ENCODE assay signal across 9 cellular contexts in the genomic region with DNA sequence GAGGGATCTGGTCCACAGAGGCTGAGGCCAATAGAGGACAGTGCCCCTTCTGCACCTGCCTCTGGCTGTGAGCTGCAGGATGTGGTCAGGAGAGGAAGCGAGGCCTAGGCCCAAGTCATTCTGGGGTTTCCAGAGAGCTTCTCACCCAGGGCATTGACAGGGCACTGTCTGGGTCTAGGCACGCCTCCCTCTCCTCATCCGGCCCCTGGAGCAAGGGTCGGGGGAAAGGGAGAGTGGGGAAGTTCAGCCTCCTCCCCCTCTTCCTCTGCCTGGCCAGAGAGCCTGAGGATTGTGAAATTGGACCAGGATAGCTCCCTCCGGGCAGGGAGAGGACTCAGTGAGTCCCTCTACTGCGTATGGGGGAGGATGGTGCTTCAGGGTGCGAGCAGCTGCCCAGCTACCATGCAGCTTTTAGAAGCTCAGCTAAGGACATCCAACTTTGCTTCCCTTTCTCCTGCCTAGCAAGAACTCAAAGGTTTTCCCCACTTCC. TPM values are rescaled to one million over a fixed set of nuclear protein-coding genes. Genes with fewer than 3 reads are reported as not detected.
DNase-seq lines count a peak whose midpoint lies in the region; ATAC-seq, FAIRE-seq and TF ChIP-seq lines count a peak whose summit lies in the region.
"Had no signal": no experiment of that assay in that cellular context is flagged by ENCODE, and none has a peak within 500 bp of the region (broad histone marks: within the 10 kb centered on the region; RNA-seq: fewer than 3 reads in every experiment).

No MANE protein-coding gene starts in this region.

- POLR2A ChIA-PET in HepG2 (lab: Yijun Ruan, JAX), result interaction anchor here (0.8 to 2.9 kb wide), 10 partner anchors 8 to 219 kb away, joined by 3 to 40 read pairs (median 8); a partner anchor contains a TSS

- DNase-seq in GF-D8 (lab: John Stamatoyannopoulos, UW) (peak; percentile 93), HuH-7.5 (ENCODE audit: low spot score) (peak; percentile 50), HepG2 (ENCODE audit: low spot score) (peak; percentile 67), C1 segment of cervical spinal cord (lab: John Stamatoyannopoulos, UW) (no peak), OCI-M1 (lab: John Stamatoyannopoulos, UW) (no peak), NCI-H1436 treated with DMSO at 0.1 percent for 48 hours (lab: John Stamatoyannopoulos, UW) (no peak)
- DNase-seq in activated CD4-positive, alpha-beta T cell treated with anti-CD3 and anti-CD28 coated beads, Interleukin-2, amount 50 U/mL, for 1 hour, result peak; percentile 52
- DNase-seq: IMR-90 had no signal

- no peaks in the 10 kb centered on the region for H3K27me3 ChIP-seq in HepG2 (ENCODE audit: control insufficient read depth in 1 of 2, insufficient read depth in 2 of 2, low read length in 2 of 2)

- peak overlapping the region; percentile 39; the same call in 1 of the 2 replicates for H3K9ac ChIP-seq in HepG2 (ENCODE audit: insufficient read depth, low read depth, low read length)

- in situ Hi-C loops in HepG2 (cut with HindIII; ENCODE audit: extremely low pct_ligation_motif_present, low pct_unique_long_range_greater_than_20kb), result no loop called here

- WGBS in HepG2 (ENCODE audit: low lambda C conversion rate), result 0% methylated on average over 4 of the region's 7 CpGs

- TF ChIP-seq CTCF in HepG2 (CRISPR knock-in tag; IDR thresholded peaks at IDR 0.05), result 0 out of 2 replicates have a peak, but pooled peaks have one; percentile 20

- peak; percentile 87 for FAIRE-seq in HepG2 (lab: Jason Lieb, UNC)

- BruUV-seq in HepG2 (replicated peaks; lab: Mats Ljungman, UMichigan), result no TSS peak

- no peak for TF ChIP-seq RAD21 in HepG2 (CRISPR knock-in tag; IDR thresholded peaks at IDR 0.05)

- H4K20me1 ChIP-seq in HepG2 (ENCODE audit: insufficient read depth, low read length), result no peaks in the 10 kb centered on the region

- H2AFZ ChIP-seq in HepG2 (ENCODE audit: low read length), result no peak overlapping the region

- peaks cover 3% of the 10 kb centered on the region for H3K79me2 ChIP-seq in HepG2 (ENCODE audit: insufficient read depth, low read length)

- peak overlapping the region; percentile 45 to 63 (median 46) for H3K4me3 ChIP-seq in HepG2 (replicated peaks in 1 of 3; ENCODE audit: insufficient read depth in 1 of 3, low read depth in 2 of 3, low read length in 3 of 3)

- H3K36me3 ChIP-seq in HepG2 (replicated peaks in 1 of 2; ENCODE audit: control insufficient read depth in 1 of 2, insufficient read depth in 2 of 2, low read length in 2 of 2), result no peaks in the 10 kb centered on the region

- H3K4me1 ChIP-seq in HepG2 (ENCODE audit: insufficient read depth, low read length), result peaks cover 64% of the 10 kb centered on the region

- ATAC-seq in GM21423 (IDR thresholded peaks at IDR 0.05; ENCODE audit: unreplicated experiment) (peak; percentile 88), HepG2 (peak; percentile 71)

- TF ChIP-seq POLR2A in HepG2 (IDR thresholded peaks at IDR 0.05; ENCODE audit: insufficient read depth in 1 of 2, low read depth in 2 of 2, low read length in 2 of 2), result peak in 1 of 2 experiments; percentile 26; a peak in 1 of 4 replicates

- TF ChIP-seq EP300 in HepG2 (IDR thresholded peaks at IDR 0.05; ENCODE audit: low read depth in 2 of 2, low read length in 2 of 2) (peak in 1 of 2 experiments; percentile 44; a peak in 1 of 4 replicates), HepG2 (CRISPR knock-in tag; IDR thresholded peaks at IDR 0.05; ENCODE audit: borderline replicate concordance) (no peak)

- intact Hi-C loops in HepG2 (cut with micrococcal nuclease; ENCODE audit: unreplicated experiment), result no loop called here

- peak overlapping the region; percentile 94 for H3K4me2 ChIP-seq in HepG2 (ENCODE audit: low read depth, low read length)

- H3K9me3 ChIP-seq in HepG2 (ENCODE audit: low read length), result no peaks in the 10 kb centered on the region

- no peak overlapping the region for H3K27ac ChIP-seq in HepG2 (ENCODE audit: extremely low read length, insufficient read depth, low read length)

- CTCF ChIA-PET in HepG2 (lab: Yijun Ruan, JAX; ENCODE audit: low intra/inter-chr PET ratio, low total read pairs), result no interaction called here

TF ChIP-seq in HepG2, 621 proteins besides CTCF, POLR2A, EP300 and RAD21 (continues in another document):
- TF ChIP-seq ZNF263 (CRISPR knock-in tag; IDR thresholded peaks at IDR 0.05) (peak; percentile 92), HDAC1 (CRISPR knock-in tag; IDR thresholded peaks at IDR 0.05) (no peak), PHF5A (CRISPR knock-in tag; IDR thresholded peaks at IDR 0.05; ENCODE audit: low read depth, unreplicated experiment) (no peak), PPARG (CRISPR knock-in tag; conservative IDR thresholded peaks at IDR 0.05) (peak; percentile 23; the same call in 1 of the 2 replicates), TEAD3 (CRISPR knock-in tag; optimal IDR thresholded peaks at IDR 0.05; ENCODE audit: borderline replicate concordance) (peak; percentile 8), ZNF605 (CRISPR knock-in tag; IDR thresholded peaks at IDR 0.05) (0 out of 2 replicates have a peak, but pooled peaks have one; percentile 23), HDAC2 (CRISPR knock-in tag; IDR thresholded peaks at IDR 0.05) (0 out of 2 replicates have a peak, but pooled peaks have one; percentile 41)
- TF ChIP-seq, protein P1, sequence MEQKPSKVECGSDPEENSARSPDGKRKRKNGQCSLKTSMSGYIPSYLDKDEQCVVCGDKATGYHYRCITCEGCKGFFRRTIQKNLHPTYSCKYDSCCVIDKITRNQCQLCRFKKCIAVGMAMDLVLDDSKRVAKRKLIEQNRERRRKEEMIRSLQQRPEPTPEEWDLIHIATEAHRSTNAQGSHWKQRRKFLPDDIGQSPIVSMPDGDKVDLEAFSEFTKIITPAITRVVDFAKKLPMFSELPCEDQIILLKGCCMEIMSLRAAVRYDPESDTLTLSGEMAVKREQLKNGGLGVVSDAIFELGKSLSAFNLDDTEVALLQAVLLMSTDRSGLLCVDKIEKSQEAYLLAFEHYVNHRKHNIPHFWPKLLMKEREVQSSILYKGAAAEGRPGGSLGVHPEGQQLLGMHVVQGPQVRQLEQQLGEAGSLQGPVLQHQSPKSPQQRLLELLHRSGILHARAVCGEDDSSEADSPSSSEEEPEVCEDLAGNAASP (CRISPR knock-in tag; IDR thresholded peaks at IDR 0.05; ENCODE audit: borderline replicate concordance), result no peak

RNA-seq across cellular contexts. Expression of a gene that starts 6.3 kb away (rescaled TPM):
- 11.7 and 13.5 TPM in 2 replicates for total RNA-seq in HepG2 (2016; rRNA removed; fragmentation: Illumina TruSeq; extraction: Trizol)
- total RNA-seq in HepG2 (2016; cell fraction: cytosol; rRNA removed; fragmentation: Illumina TruSeq; extraction: Trizol; ENCODE audit: low read depth), result 3.1 and 3.9 TPM in 2 replicates
- total RNA-seq in HepG2 (2016; cell fraction: insoluble cytoplasmic fraction; rRNA removed; fragmentation: Illumina TruSeq; extraction: Trizol), result 10.6 and 11.8 TPM in 2 replicates
- total RNA-seq in HepG2 (2016; cell fraction: membrane; rRNA removed; fragmentation: Illumina TruSeq; extraction: Trizol), result 8.9 and 10.3 TPM in 2 replicates
- total RNA-seq in HepG2 (2016; cell fraction: nucleus; rRNA removed; fragmentation: Illumina TruSeq; extraction: Trizol), result 11.6 and 14.2 TPM in 2 replicates
- polyA plus RNA-seq in HepG2 (2011; rRNA removed), result 6.0 and 6.4 TPM in 2 replicates
- 3.9 and 5.0 TPM in 2 replicates for polyA plus RNA-seq in HepG2 (2011; cell fraction: cytosol; rRNA removed)
- polyA plus RNA-seq in HepG2 (2011; cell fraction: nucleus; rRNA removed), result 18.1 and 23.0 TPM in 2 replicates
- polyA plus RNA-seq in HepG2 (2012), result 3.4 and 3.6 TPM in 2 replicates
- 1.4 and 1.5 TPM in 2 replicates for polyA plus RNA-seq in HepG2 (2016; cell fraction: cytosol; fragmentation: Illumina TruSeq; extraction: Trizol; ENCODE audit: low read depth)
- polyA plus RNA-seq in HepG2 (2016; cell fraction: insoluble cytoplasmic fraction; fragmentation: Illumina TruSeq; extraction: Trizol; ENCODE audit: low read depth), result 10.3 and 14.8 TPM in 2 replicates
- polyA plus RNA-seq in HepG2 (2016; cell fraction: membrane; fragmentation: Illumina TruSeq; extraction: Trizol; ENCODE audit: low read depth), result 4.6 and 5.4 TPM in 2 replicates
- 28.3 and 29.7 TPM in 2 replicates for polyA plus RNA-seq in HepG2 (2016; cell fraction: nucleus; fragmentation: Illumina TruSeq; extraction: Trizol; ENCODE audit: insufficient read depth, low read depth)
- 0.42 and 11.2 TPM in 2 replicates for polyA minus RNA-seq in HepG2 (2011; rRNA and poly(A)+ RNA removed; ENCODE audit: low replicate concordance)
- polyA minus RNA-seq in HepG2 (2011; cell fraction: cytosol; rRNA and poly(A)+ RNA removed), result 4.3 and 7.2 TPM in 2 replicates
- polyA minus RNA-seq in HepG2 (2011; cell fraction: nucleus; rRNA and poly(A)+ RNA removed), result 6.0 and 7.9 TPM in 2 replicates

RNA-seq across cellular contexts. Expression of a gene that starts 15.6 kb away (rescaled TPM):
- total RNA-seq in HepG2 (2016; rRNA removed; fragmentation: Illumina TruSeq; extraction: Trizol), result not detected in 2 replicates
- not detected in 2 replicates for total RNA-seq in HepG2 (2016; cell fraction: cytosol; rRNA removed; fragmentation: Illumina TruSeq; extraction: Trizol; ENCODE audit: low read depth)
- total RNA-seq in HepG2 (2016; cell fraction: insoluble cytoplasmic fraction; rRNA removed; fragmentation: Illumina TruSeq; extraction: Trizol), result not detected in 2 replicates
- not detected in 2 replicates for total RNA-seq in HepG2 (2016; cell fraction: membrane; rRNA removed; fragmentation: Illumina TruSeq; extraction: Trizol)
- total RNA-seq in HepG2 (2016; cell fraction: nucleus; rRNA removed; fragmentation: Illumina TruSeq; extraction: Trizol), result not detected in 2 replicates
- not detected in 2 replicates for polyA plus RNA-seq in HepG2 (2011; rRNA removed)
- polyA plus RNA-seq in HepG2 (2011; cell fraction: cytosol; rRNA removed), result not detected in 2 replicates
- polyA plus RNA-seq in HepG2 (2011; cell fraction: nucleus; rRNA removed), result 0.14 TPM in 1 of 2 replicates, not detected in the other
- not detected in 2 replicates for polyA plus RNA-seq in HepG2 (2012)
- polyA plus RNA-seq in HepG2 (2016; cell fraction: cytosol; fragmentation: Illumina TruSeq; extraction: Trizol; ENCODE audit: low read depth), result not detected in 2 replicates
- polyA plus RNA-seq in HepG2 (2016; cell fraction: insoluble cytoplasmic fraction; fragmentation: Illumina TruSeq; extraction: Trizol; ENCODE audit: low read depth), result not detected in 2 replicates
- not detected in 2 replicates for polyA plus RNA-seq in HepG2 (2016; cell fraction: membrane; fragmentation: Illumina TruSeq; extraction: Trizol; ENCODE audit: low read depth)
- polyA plus RNA-seq in HepG2 (2016; cell fraction: nucleus; fragmentation: Illumina TruSeq; extraction: Trizol; ENCODE audit: insufficient read depth, low read depth), result not detected in 2 replicates
- not detected in 2 replicates for polyA minus RNA-seq in HepG2 (2011; rRNA and poly(A)+ RNA removed; ENCODE audit: low replicate concordance)
- not detected in 2 replicates for polyA minus RNA-seq in HepG2 (2011; cell fraction: cytosol; rRNA and poly(A)+ RNA removed)
- polyA minus RNA-seq in HepG2 (2011; cell fraction: nucleus; rRNA and poly(A)+ RNA removed), result not detected in 2 replicates
- total RNA-seq: IMR-90 had no signal
- polyA plus RNA-seq: IMR-90 had no signal

Comparison
In these comparisons a context has a peak if more than half of its experiments do, and no peak if none do; other contexts are left out.
1. DNase-seq: peak in GF-D8 (single experiment), HuH-7.5 (single experiment), activated CD4-positive, alpha-beta T cell treated with anti-CD3 and anti-CD28 coated beads, Interleukin-2, amount 50 U/mL, for 1 hour (single experiment) and HepG2 (single experiment); none in C1 segment of cervical spinal cord (0 of 14), OCI-M1 (single experiment) and NCI-H1436 treated with DMSO at 0.1 percent for 48 hours (single experiment).